Comparison of ENCODE assay signal across 1 cellular context in genomic region chr20:37230200-37230599, GRCh38.
TF ChIP-seq lines count a peak whose summit lies in the region.

No MANE protein-coding gene starts in this region.

TF ChIP-seq in GM23338, 12 proteins besides CTCF, POLR2A, EP300 and RAD21 (continued from another document):
- no peak for TF ChIP-seq ZNF462 (CRISPR knock-in tag; IDR thresholded peaks at IDR 0.05)
